17 cellular contexts compared by ENCODE assay signal in genomic region chr4:127759228-127759820, GRCh38. TPM values are rescaled to one million over a fixed set of nuclear protein-coding genes. Genes with fewer than 3 reads are reported as not detected.
DNase-seq lines count a peak whose midpoint lies in the region; ATAC-seq and TF ChIP-seq lines count a peak whose summit lies in the region.
"Had no signal": no experiment of that assay in that cellular context is flagged by ENCODE, and none has a peak within 500 bp of the region (broad histone marks: within the 10 kb centered on the region; RNA-seq: fewer than 3 reads in every experiment).

No MANE protein-coding gene starts in this region.

- DNase-seq in SIG-M5 treated with dmso at 0.1 percent for 504 hours (lab: John Stamatoyannopoulos, UW; ENCODE audit: unreplicated experiment) (peak; percentile 15), SIG-M5 (lab: John Stamatoyannopoulos, UW) (no peak), HFFc6 (no peak), ureter (ENCODE audit: low spot score) (no peak), NCI-H1436 treated with DMSO at 0.1 percent for 48 hours (lab: John Stamatoyannopoulos, UW) (no peak)
- DNase-seq in stimulated activated naive B cell treated with anti-CD40 and anti-IgM and Interleukin-4, amounts not matched to agents 10 μg/mL and 1 μg/mL and 100 μg/mL, for 72 hours: no peak
- DNase-seq: activated CD4-positive, alpha-beta T cell treated with anti-CD3 and anti-CD28 coated beads for 36 hours; activated T-cell treated with anti-CD3 and anti-CD28 coated beads, Interleukin-2, amount 50 U/mL, for 1 hour; CD4-positive, alpha-beta T cell; central memory CD4-positive, alpha-beta T cell; endodermal cell; NCI-H524 treated with DMSO at 0.1 percent for 48 hours; T-helper 2 cell had no signal

- no peak for TF ChIP-seq CTCF in HFFc6 (IDR thresholded peaks at IDR 0.05)

- no peak overlapping the region for H3K27ac Mint-ChIP-seq in stimulated activated naive B cell treated with anti-CD40 and anti-IgM and Interleukin-4, amounts not matched to agents 10 μg/mL and 1 μg/mL and 100 μg/mL, for 72 hours
- H3K27ac Mint-ChIP-seq in HFFc6: no peak overlapping the region
- H3K27ac Mint-ChIP-seq: activated CD4-positive, alpha-beta T cell treated with anti-CD3 and anti-CD28 coated beads for 36 hours; CD4-positive, alpha-beta T cell; endodermal cell; GM23338 had no signal

- peaks cover 0 to 3% of the 10 kb centered on the region in 2 donors for H3K4me1 Mint-ChIP-seq in stimulated activated naive B cell treated with anti-CD40 and anti-IgM and Interleukin-4, amounts not matched to agents 10 μg/mL and 1 μg/mL and 100 μg/mL, for 72 hours
- H3K4me1 Mint-ChIP-seq in HFFc6 (ENCODE audit: low read depth): no peaks in the 10 kb centered on the region; the same call in 1 of the 2 replicates
- H3K4me1 Mint-ChIP-seq: activated CD4-positive, alpha-beta T cell treated with anti-CD3 and anti-CD28 coated beads for 36 hours; endodermal cell; GM23338 had no signal

- peaks cover 6 to 11% of the 10 kb centered on the region in 2 donors for H3K9me3 Mint-ChIP-seq in stimulated activated naive B cell treated with anti-CD40 and anti-IgM and Interleukin-4, amounts not matched to agents 10 μg/mL and 1 μg/mL and 100 μg/mL, for 72 hours
- H3K9me3 Mint-ChIP-seq in HFFc6: 0 out of 2 replicates have a peak, but pooled peaks cover 4% of the 10 kb centered on the region

- peaks cover 3 to 5% of the 10 kb centered on the region in 2 donors for H3K27me3 Mint-ChIP-seq in stimulated activated naive B cell treated with anti-CD40 and anti-IgM and Interleukin-4, amounts not matched to agents 10 μg/mL and 1 μg/mL and 100 μg/mL, for 72 hours
- H3K27me3 Mint-ChIP-seq in HFFc6 (ENCODE audit: insufficient read depth): peaks cover 4% of the 10 kb centered on the region; the same call in 1 of the 2 replicates
- H3K27me3 Mint-ChIP-seq: CD4-positive, alpha-beta T cell had no signal

- H3K36me3 Mint-ChIP-seq in stimulated activated naive B cell treated with anti-CD40 and anti-IgM and Interleukin-4, amounts not matched to agents 10 μg/mL and 1 μg/mL and 100 μg/mL, for 72 hours: no peaks in the 10 kb centered on the region
- peaks cover 4% of the 10 kb centered on the region; the same call in 1 of the 2 replicates for H3K36me3 Mint-ChIP-seq in HFFc6 (ENCODE audit: low read depth)

- ATAC-seq in HG02763 (IDR thresholded peaks at IDR 0.05; ENCODE audit: unreplicated experiment): peak; percentile 67
- ATAC-seq in HG03469 (IDR thresholded peaks at IDR 0.05; ENCODE audit: unreplicated experiment): peak; percentile 51
- peak; percentile 12 to 23 for ATAC-seq in stimulated activated naive B cell treated with anti-CD40 and anti-IgM and Interleukin-4, amounts not matched to agents 10 μg/mL and 1 μg/mL and 100 μg/mL, for 72 hours (replicated peaks)
- ATAC-seq: activated CD4-positive, alpha-beta T cell treated with anti-CD3 and anti-CD28 coated beads for 36 hours; GM23338 had no signal

- no peak overlapping the region for H3K4me3 Mint-ChIP-seq in stimulated activated naive B cell treated with anti-CD40 and anti-IgM and Interleukin-4, amounts not matched to agents 10 μg/mL and 1 μg/mL and 100 μg/mL, for 72 hours
- H3K4me3 Mint-ChIP-seq in HFFc6: no peak overlapping the region
- H3K4me3 Mint-ChIP-seq: activated CD4-positive, alpha-beta T cell treated with anti-CD3 and anti-CD28 coated beads for 36 hours; CD4-positive, alpha-beta T cell; endodermal cell; GM23338 had no signal

RNA-seq across cellular contexts. Expression of gene HSPA4L, which starts 22.8 kb away (rescaled TPM):
- 1 to 10 TPM; 5.9 to 7.9 (median 7.5) TPM for total RNA-seq in HFFc6 (2021; fragmentation: NEBNext Ultra II Directional; extraction: Animal tissue kit (Norgen Biotek cat#: 25700))
- total RNA-seq in ureter: 5.6 TPM
- total RNA-seq: CD4-positive, alpha-beta T cell had no signal

RNA-seq across cellular contexts. Expression of gene SLC25A31, which starts 29.1 kb away (rescaled TPM):
- not detected for total RNA-seq in HFFc6 (2021; fragmentation: NEBNext Ultra II Directional; extraction: Animal tissue kit (Norgen Biotek cat#: 25700))
- not detected for total RNA-seq in ureter
- total RNA-seq: activated CD4-positive, alpha-beta T cell treated with anti-CD3 and anti-CD28 coated beads for 36 hours; CD4-positive, alpha-beta T cell; endodermal cell; GM23338; osteocyte had no signal
